12 cellular contexts compared by ENCODE assay signal in genomic region chr11:64747961-64748715, GRCh38. TPM values are rescaled to one million over a fixed set of nuclear protein-coding genes. Genes with fewer than 3 reads are reported as not detected.
A peak's percentile ranks its signal among the peaks of the same experiment; 100 is the strongest.
DNase-seq lines count a peak whose midpoint lies in the region; ATAC-seq and TF ChIP-seq lines count a peak whose summit lies in the region.
"Had no signal": no experiment of that assay in that cellular context is flagged by ENCODE, and none has a peak within 500 bp of the region (broad histone marks: within the 10 kb centered on the region; RNA-seq: fewer than 3 reads in every experiment).

No MANE protein-coding gene starts in this region.

- H3K9ac ChIP-seq in BLaER1 (no peak overlapping the region), H9 (ENCODE audit: extremely low read depth, insufficient read length, low read length) (no peak overlapping the region)

- H2BK15ac ChIP-seq in H9 (ENCODE audit: low read depth, low read length): no peak overlapping the region

- H2AFZ ChIP-seq in H9 (ENCODE audit: low read length): no peak overlapping the region
- H2AFZ ChIP-seq: hepatocyte had no signal

- TF ChIP-seq CTCF in H9 (conservative IDR thresholded peaks at IDR 0.05): no peak

- no peak overlapping the region for H3K23ac ChIP-seq in H9 (ENCODE audit: insufficient read length, low read depth, low read length)

- H2BK12ac ChIP-seq in H9 (ENCODE audit: insufficient read length, low read depth, low read length): no peak overlapping the region

- H3K4me2 ChIP-seq in BLaER1 (no peak overlapping the region; the same call in 1 of the 2 replicates), H9 (ENCODE audit: insufficient read depth, insufficient read length, low read length) (no peak overlapping the region)
- H3K4me2 ChIP-seq: hepatocyte had no signal

- no peak overlapping the region for H3K4me3 ChIP-seq in BLaER1
- H3K4me3 ChIP-seq: hepatocyte had no signal

- no peaks in the 10 kb centered on the region for H3K9me3 Mint-ChIP-seq in H9

- no peaks in the 10 kb centered on the region for H3K79me1 ChIP-seq in H9 (ENCODE audit: insufficient read depth, low read depth, low read length, poor library complexity, severe bottlenecking)

- peak overlapping the region in 2 of 3 experiments; percentile 55 to 69; a peak in 3 of 7 replicates for H3K27ac Mint-ChIP-seq in H9

- H3K36me3 Mint-ChIP-seq in H9 (ENCODE audit: insufficient read depth in 1 of 3, low read depth in 3 of 3): peaks cover 0 to 10% (median 0%) of the 10 kb centered on the region in 3 experiments; a peak in 3 of 7 replicates

- no peak overlapping the region for H2BK20ac ChIP-seq in H9 (ENCODE audit: low read depth, low read length, poor library complexity, severe bottlenecking)

- peaks cover 13% of the 10 kb centered on the region; the same call in 1 of the 2 replicates for H3K36me3 ChIP-seq in BLaER1

- no peak overlapping the region for H4K5ac ChIP-seq in H9 (ENCODE audit: insufficient read length, low read depth, low read length)

- H3K4me3 Mint-ChIP-seq in H9: peak overlapping the region in 1 of 2 experiments; percentile 41; a peak in 2 of 5 replicates

- H3K4me1 Mint-ChIP-seq in H9: peaks cover 15 to 21% of the 10 kb centered on the region in 2 experiments

- no peak overlapping the region for H4K91ac ChIP-seq in H9 (ENCODE audit: insufficient read length, low read depth, low read length)

- peaks cover 21% of the 10 kb centered on the region for H3K27me3 Mint-ChIP-seq in H9 (ENCODE audit: low read depth)

- no CpG with 5 or more reads among the region's 15 CpGs for WGBS in H9 (ENCODE audit: extremely low coverage, insufficient read length, low lambda C conversion rate)

- no peak overlapping the region for H3T11ph ChIP-seq in H9 (ENCODE audit: low read length)

- H3K27me3 ChIP-seq in BLaER1 (no peaks in the 10 kb centered on the region), H9 (ENCODE audit: insufficient read depth, low read length) (peaks cover 1% of the 10 kb centered on the region; the same call in 1 of the 2 replicates)

- no peak for ATAC-seq in HG03175 (IDR thresholded peaks at IDR 0.05; ENCODE audit: unreplicated experiment)

- no peak overlapping the region for H2AK5ac ChIP-seq in H9 (ENCODE audit: insufficient read length, low read length)

- H3K79me2 ChIP-seq in H9 (ENCODE audit: insufficient read depth, low read length): no peaks in the 10 kb centered on the region
- H3K79me2 ChIP-seq: hepatocyte had no signal

- H3K56ac ChIP-seq in H9 (ENCODE audit: insufficient read length, low read depth, low read length): no peak overlapping the region

- H3K14ac ChIP-seq in H9 (ENCODE audit: insufficient read depth, low read length): no peak overlapping the region

- no peaks in the 10 kb centered on the region for H3K9me3 ChIP-seq in BLaER1
- H3K9me3 ChIP-seq in H9 (ENCODE audit: control insufficient read depth, low read depth, low read length): no peaks in the 10 kb centered on the region

- no peak overlapping the region for H3K18ac ChIP-seq in H9 (ENCODE audit: insufficient read length, low read depth, low read length)

- H3K23me2 ChIP-seq in H9 (ENCODE audit: insufficient read length, low read depth, low read length, poor library complexity, severe bottlenecking): peaks cover 23% of the 10 kb centered on the region

- H3K27ac ChIP-seq in BLaER1: peak overlapping the region; percentile 99
- H3K27ac ChIP-seq in H9 (ENCODE audit: insufficient read length, low read depth, low read length): no peak overlapping the region
- H3K27ac ChIP-seq: hepatocyte had no signal

- H4K20me1 ChIP-seq in BLaER1: no peaks in the 10 kb centered on the region
- no peaks in the 10 kb centered on the region for H4K20me1 ChIP-seq in H9 (ENCODE audit: control insufficient read depth, insufficient read depth, insufficient read length)

- DNase-seq in H9: no peak
- peak; percentile 64 for DNase-seq in epidermal melanocyte (ENCODE audit: insufficient read length, low spot score)
- DNase-seq in non-pigmented ciliary epithelial cell (ENCODE audit: low read depth): peak; percentile 22
- no peak for DNase-seq in NCI-H748 (lab: John Stamatoyannopoulos, UW; ENCODE audit: unreplicated experiment)
- no peak for DNase-seq in LoVo (ENCODE audit: low spot score)
- no peak for DNase-seq in NCI-H146 treated with DMSO at 0.1 percent for 48 hours (lab: John Stamatoyannopoulos, UW; ENCODE audit: unreplicated experiment)
- DNase-seq: GOT3, MM.1S, NCI-H774 had no signal

- no peak overlapping the region for H3K4ac ChIP-seq in H9 (ENCODE audit: low read depth, low read length)

- H2BK5ac ChIP-seq in H9 (ENCODE audit: insufficient read length, low read length): no peak overlapping the region

- H3K4me1 ChIP-seq in BLaER1: peaks cover 62% of the 10 kb centered on the region
- H3K4me1 ChIP-seq in H9 (ENCODE audit: insufficient read depth, low read length): no peaks in the 10 kb centered on the region

- no peak overlapping the region for H4K8ac ChIP-seq in H9 (replicated peaks; ENCODE audit: insufficient read length, low read depth, low read length)

- H2BK120ac ChIP-seq in H9 (ENCODE audit: low read depth, low read length, poor library complexity, severe bottlenecking): no peak overlapping the region

RNA-seq across cellular contexts. Expression of gene RASGRP2, which starts 4.2 kb away (rescaled TPM):
- total RNA-seq in H9 (2021): 24.0 and 26.9 TPM in 2 replicates

RNA-seq across cellular contexts. Expression of gene PYGM, which starts 11.6 kb away (rescaled TPM):
- 3.6 TPM in 2 replicates for total RNA-seq in H9 (2021)

RNA-seq across cellular contexts. Expression of gene NRXN2, which starts 25.1 kb away (rescaled TPM):
- 3.9 and 4.8 TPM in 2 replicates for total RNA-seq in H9 (2021)

RNA-seq across cellular contexts. Expression of gene SF1, which starts 30.2 kb away (rescaled TPM):
- total RNA-seq in H9 (2021): 514 and 528 TPM in 2 replicates

RNA-seq across cellular contexts. Expression of gene MAP4K2, which starts 54.9 kb away (rescaled TPM):
- 21.6 and 24.7 TPM in 2 replicates for total RNA-seq in H9 (2021)

Comparison
In these comparisons a context has a peak if more than half of its experiments do, and no peak if none do; other contexts are left out.
1. DNase-seq: peak in epidermal melanocyte (single experiment) and non-pigmented ciliary epithelial cell (single experiment); none in H9 (single experiment), NCI-H748 (single experiment), LoVo (single experiment) and NCI-H146 treated with DMSO at 0.1 percent for 48 hours (single experiment).